ENCODE assay signal across 15 cellular contexts in the genomic region with DNA sequence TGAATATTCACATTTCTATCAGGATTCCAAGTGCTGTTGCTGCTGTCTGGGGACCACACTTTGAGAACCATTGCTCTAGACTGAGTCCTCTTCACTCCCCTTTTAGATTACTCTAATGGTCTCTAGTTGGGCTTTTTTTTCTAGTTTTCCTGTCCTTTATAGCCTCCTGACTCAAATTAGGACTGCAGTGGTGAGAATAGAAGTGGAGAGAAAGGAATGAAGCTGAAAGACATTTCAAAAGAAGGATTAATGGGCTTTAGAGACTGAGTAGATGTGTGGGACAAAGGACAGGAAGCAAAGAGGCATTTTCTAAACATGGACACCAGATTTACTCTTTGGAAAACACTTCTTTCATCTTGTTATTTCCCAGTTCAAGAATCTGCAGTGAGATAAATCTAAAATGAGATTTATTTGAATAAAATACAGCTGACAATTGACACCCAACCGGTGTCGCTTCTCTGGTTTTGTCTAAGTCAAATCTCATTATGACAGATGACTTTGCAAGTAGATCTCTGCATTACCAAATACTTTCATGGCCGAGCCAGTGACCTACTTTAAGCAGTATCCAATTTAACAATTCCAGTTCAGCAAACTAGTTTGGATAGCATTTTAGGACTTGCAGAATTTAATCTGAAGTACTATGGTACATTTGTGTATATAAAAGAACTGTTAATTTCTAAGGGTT.
DNase-seq lines count a peak whose midpoint lies in the region; ATAC-seq and TF ChIP-seq lines count a peak whose summit lies in the region.
"Had no signal": no experiment of that assay in that cellular context is flagged by ENCODE, and none has a peak within 500 bp of the region (broad histone marks: within the 10 kb centered on the region; RNA-seq: fewer than 3 reads in every experiment).

No MANE protein-coding gene starts in this region.

- H3K27me3 ChIP-seq in A673 (replicated peaks; ENCODE audit: insufficient read depth, low read depth, low read length, poor library complexity): no peaks in the 10 kb centered on the region
- no peaks in the 10 kb centered on the region for H3K27me3 ChIP-seq in HUES48 (ENCODE audit: control insufficient read depth, insufficient read depth, low read length)
- H3K27me3 ChIP-seq: colonic mucosa, esophagus squamous epithelium had no signal

- intact Hi-C loops in A673 (cut with micrococcal nuclease; ENCODE audit: unreplicated experiment): no loop called here
- intact Hi-C loops in MCF 10A (cut with micrococcal nuclease): no loop called here

- no peak overlapping the region for H3K4me3 Mint-ChIP-seq in activated naive CD8-positive, alpha-beta T cell
- H3K4me3 Mint-ChIP-seq in nephron (no peak overlapping the region), MCF 10A (ENCODE audit: unreplicated experiment) (no peak overlapping the region)

- H3K27ac ChIP-seq in A673 (ENCODE audit: low read depth, low read length, poor library complexity, severe bottlenecking): peak overlapping the region; percentile 66
- H3K27ac ChIP-seq in HUES48 (ENCODE audit: low read depth, low read length): peak overlapping the region; percentile 86
- H3K27ac ChIP-seq: colonic mucosa, esophagus squamous epithelium had no signal

- H3K4me1 ChIP-seq in A673 (ENCODE audit: insufficient read depth, low read length, poor library complexity, severe bottlenecking) (peaks cover 18% of the 10 kb centered on the region), HUES48 (ENCODE audit: control insufficient read depth, insufficient read depth, low read length) (peaks cover 10% of the 10 kb centered on the region)
- H3K4me1 ChIP-seq: colonic mucosa had no signal

- no peak overlapping the region for H3K9ac ChIP-seq in HUES48 (ENCODE audit: low read depth, low read length)

- H3K4me1 Mint-ChIP-seq in activated naive CD8-positive, alpha-beta T cell (ENCODE audit: low read depth): peaks cover 62% of the 10 kb centered on the region
- H3K4me1 Mint-ChIP-seq in nephron (peaks cover 6% of the 10 kb centered on the region), MCF 10A (ENCODE audit: insufficient read depth, unreplicated experiment) (no peaks in the 10 kb centered on the region)

- ATAC-seq in GM21423 (IDR thresholded peaks at IDR 0.05; ENCODE audit: unreplicated experiment) (no peak), GM19324 (IDR thresholded peaks at IDR 0.05; ENCODE audit: low FRiP score, unreplicated experiment) (no peak)
- ATAC-seq: left cardiac atrium had no signal

- H3K36me3 ChIP-seq in A673 (ENCODE audit: insufficient read depth, low read length, poor library complexity, severe bottlenecking) (no peaks in the 10 kb centered on the region), HUES48 (ENCODE audit: control insufficient read depth, insufficient read depth, low read length) (no peaks in the 10 kb centered on the region)
- H3K36me3 ChIP-seq: colonic mucosa, esophagus squamous epithelium had no signal

- CTCF ChIA-PET in A673 (lab: Charles Lee) (no interaction called here), MCF 10A (lab: Yijun Ruan, JAX) (interaction anchor here (0.8 kb wide), 1 partner anchor 342 kb away, joined by 5 read pairs; no protein-coding TSS in a partner anchor)

- H3K9me3 Mint-ChIP-seq in activated naive CD8-positive, alpha-beta T cell (ENCODE audit: low read depth): no peaks in the 10 kb centered on the region
- H3K9me3 Mint-ChIP-seq in nephron (no peaks in the 10 kb centered on the region), MCF 10A (ENCODE audit: unreplicated experiment) (no peaks in the 10 kb centered on the region)

- H3K36me3 Mint-ChIP-seq in activated naive CD8-positive, alpha-beta T cell: no peaks in the 10 kb centered on the region
- no peaks in the 10 kb centered on the region for H3K36me3 Mint-ChIP-seq in nephron (ENCODE audit: low read depth)
- no peaks in the 10 kb centered on the region for H3K36me3 Mint-ChIP-seq in MCF 10A (ENCODE audit: insufficient read depth, unreplicated experiment)

- peak; percentile 86 for DNase-seq in A673 (ENCODE audit: low spot score)
- DNase-seq in MCF 10A (ENCODE audit: unreplicated experiment): no peak
- DNase-seq in AML-193 (lab: John Stamatoyannopoulos, UW): no peak
- DNase-seq: amniotic stem cell, colonic mucosa, DND-41, esophagus squamous epithelium, left cardiac atrium, NCI-H510A treated with DMSO at 0.1 percent for 48 hours, RPMI8226 had no signal

- H3K4me3 ChIP-seq in A673 (ENCODE audit: low read depth, low read length, poor library complexity, severe bottlenecking) (no peak overlapping the region), HUES48 (ENCODE audit: low read depth, low read length) (no peak overlapping the region)
- H3K4me3 ChIP-seq: colonic mucosa, esophagus squamous epithelium had no signal

- POLR2A ChIA-PET in A673 (lab: Charles Lee; ENCODE audit: low non-redundant PET) (interaction anchor here (0.6 kb wide), 1 partner anchor 556 kb away, joined by 3 read pairs; no protein-coding TSS in a partner anchor), MCF 10A (lab: Yijun Ruan, JAX) (interaction anchor here (1.5 kb wide), 1 partner anchor 57 kb away, joined by 3 read pairs; no protein-coding TSS in a partner anchor)

- H3K27me3 Mint-ChIP-seq in activated naive CD8-positive, alpha-beta T cell: no peaks in the 10 kb centered on the region
- H3K27me3 Mint-ChIP-seq in nephron (ENCODE audit: low read depth) (no peaks in the 10 kb centered on the region), MCF 10A (ENCODE audit: insufficient read depth, unreplicated experiment) (no peaks in the 10 kb centered on the region)

- TF ChIP-seq CTCF in A673 (conservative IDR thresholded peaks at IDR 0.05; ENCODE audit: low read depth, low read length) (no peak), nephron (IDR thresholded peaks at IDR 0.05; ENCODE audit: unreplicated experiment in 3 of 3) (no peak), MCF 10A (IDR thresholded peaks at IDR 0.05; ENCODE audit: unreplicated experiment) (no peak)

- H3K9me3 ChIP-seq in A673 (ENCODE audit: low read depth, low read length, poor library complexity, severe bottlenecking): no peaks in the 10 kb centered on the region
- no peaks in the 10 kb centered on the region for H3K9me3 ChIP-seq in HUES48 (ENCODE audit: control insufficient read depth, insufficient read depth, low read length)
- H3K9me3 ChIP-seq: colonic mucosa, esophagus squamous epithelium had no signal

- BruUV-seq in A673 (replicated peaks; lab: Mats Ljungman, UMichigan) (no TSS peak), MCF 10A (replicated peaks; lab: Mats Ljungman, UMichigan) (no TSS peak)

- H3K27ac Mint-ChIP-seq in activated naive CD8-positive, alpha-beta T cell: peak overlapping the region; percentile 70
- H3K27ac Mint-ChIP-seq in nephron: peak overlapping the region; percentile 8 to 71 (median 23)
- H3K27ac Mint-ChIP-seq in MCF 10A (ENCODE audit: low read depth, unreplicated experiment): no peak overlapping the region
